In genomic region chr6:36117639-36118549, GRCh38 we compare ENCODE assay signal across 11 cellular contexts. TPM values are rescaled to one million over a fixed set of nuclear protein-coding genes. Genes with fewer than 3 reads are reported as not detected.
DNase-seq lines count a peak whose midpoint lies in the region; ATAC-seq and TF ChIP-seq lines count a peak whose summit lies in the region.
"Had no signal": no experiment of that assay in that cellular context is flagged by ENCODE, and none has a peak within 500 bp of the region (broad histone marks: within the 10 kb centered on the region; RNA-seq: fewer than 3 reads in every experiment).

No MANE protein-coding gene starts in this region.

- POLR2A ChIA-PET in activated B cell treated with CpG ODN at 0.5 μM for 24 hours (lab: Charles Lee), result interaction anchor here (1.2 to 1.3 kb wide), 2 partner anchors 10 to 79 kb away, joined by 3 read pairs; no protein-coding TSS in a partner anchor

- no peak for DNase-seq in activated naive CD4-positive, alpha-beta T cell treated with anti-CD3 and anti-CD28 coated beads, Interleukin-2, amount 10 ng/mL, durations not matched to agents 7 days and 5 days
- no peak for DNase-seq in activated naive CD4-positive, alpha-beta T cell treated with anti-CD3 and anti-CD28 coated beads, Interleukin-2, amount 50 U/mL, for 72 hours (ENCODE audit: low spot score in 2 of 2)
- DNase-seq in activated B cell treated with CpG ODN at 0.5 μM for 24 hours, result no peak
- no peak for DNase-seq in glutamatergic neuron
- no peak for DNase-seq in stimulated activated naive B cell treated with anti-CD40 and anti-IgM and Interleukin-4, amounts not matched to agents 10 μg/mL and 1 μg/mL and 100 μg/mL, for 72 hours
- no peak for DNase-seq in GM20000 (ENCODE audit: low spot score)
- DNase-seq: NCI-H1048, uterus had no signal

- H3K36me3 Mint-ChIP-seq in activated naive CD4-positive, alpha-beta T cell treated with anti-CD3 and anti-CD28 coated beads, Interleukin-2, amount 10 ng/mL, durations not matched to agents 7 days and 5 days, result peaks cover 50% of the 10 kb centered on the region
- peaks cover 0 to 19% of the 10 kb centered on the region in 2 donors for H3K36me3 Mint-ChIP-seq in activated naive CD4-positive, alpha-beta T cell treated with anti-CD3 and anti-CD28 coated beads, Interleukin-2, amount 50 U/mL, for 72 hours
- H3K36me3 Mint-ChIP-seq in activated B cell treated with CpG ODN at 0.5 μM for 24 hours (ENCODE audit: low read depth) (no peaks in the 10 kb centered on the region), glutamatergic neuron (ENCODE audit: unreplicated experiment) (no peaks in the 10 kb centered on the region)
- peaks cover 25 to 32% of the 10 kb centered on the region in 2 donors for H3K36me3 Mint-ChIP-seq in stimulated activated naive B cell treated with anti-CD40 and anti-IgM and Interleukin-4, amounts not matched to agents 10 μg/mL and 1 μg/mL and 100 μg/mL, for 72 hours

- intact Hi-C loops in activated B cell treated with CpG ODN at 0.5 μM for 24 hours (cut with micrococcal nuclease), result loop anchor here (2.0 kb wide), 1 partner anchor 13 kb away; the partner anchor contains the start of gene MAPK13

- H3K4me3 Mint-ChIP-seq in activated naive CD4-positive, alpha-beta T cell treated with anti-CD3 and anti-CD28 coated beads, Interleukin-2, amount 10 ng/mL, durations not matched to agents 7 days and 5 days, result peak overlapping the region; percentile 16
- H3K4me3 Mint-ChIP-seq in activated B cell treated with CpG ODN at 0.5 μM for 24 hours (peak overlapping the region; percentile 32), glutamatergic neuron (ENCODE audit: unreplicated experiment) (peak overlapping the region; percentile 48)
- H3K4me3 Mint-ChIP-seq in stimulated activated naive B cell treated with anti-CD40 and anti-IgM and Interleukin-4, amounts not matched to agents 10 μg/mL and 1 μg/mL and 100 μg/mL, for 72 hours, result no peak overlapping the region

- no peaks in the 10 kb centered on the region for H3K27me3 Mint-ChIP-seq in activated naive CD4-positive, alpha-beta T cell treated with anti-CD3 and anti-CD28 coated beads, Interleukin-2, amount 10 ng/mL, durations not matched to agents 7 days and 5 days
- H3K27me3 Mint-ChIP-seq in activated B cell treated with CpG ODN at 0.5 μM for 24 hours (no peaks in the 10 kb centered on the region), glutamatergic neuron (ENCODE audit: unreplicated experiment) (peaks cover under 1% of the 10 kb centered on the region)
- H3K27me3 Mint-ChIP-seq in stimulated activated naive B cell treated with anti-CD40 and anti-IgM and Interleukin-4, amounts not matched to agents 10 μg/mL and 1 μg/mL and 100 μg/mL, for 72 hours, result no peaks in the 10 kb centered on the region

- TF ChIP-seq CTCF in activated B cell treated with CpG ODN at 0.5 μM for 24 hours (IDR thresholded peaks at IDR 0.05) (no peak), glutamatergic neuron (IDR thresholded peaks at IDR 0.05; ENCODE audit: partially characterized antibody, unreplicated experiment) (no peak), GM20000 (IDR thresholded peaks at IDR 0.05; ENCODE audit: extremely low read depth, missing control alignments) (no peak)

- CTCF ChIA-PET in activated naive CD4-positive, alpha-beta T cell treated with anti-CD3 and anti-CD28 coated beads, Interleukin-2, amount 10 ng/mL, durations not matched to agents 7 days and 5 days (lab: Charles Lee), result interaction anchor here (0.6 kb wide), 1 partner anchor 23 kb away, joined by 3 read pairs; no protein-coding TSS in a partner anchor
- CTCF ChIA-PET in activated B cell treated with CpG ODN at 0.5 μM for 24 hours (lab: Charles Lee), result interaction anchor here (1.1 to 1.7 kb wide), 3 partner anchors 13 to 23 kb away, joined by 3 to 6 read pairs (median 4); no protein-coding TSS in a partner anchor

- H3K4me1 Mint-ChIP-seq in activated naive CD4-positive, alpha-beta T cell treated with anti-CD3 and anti-CD28 coated beads, Interleukin-2, amount 10 ng/mL, durations not matched to agents 7 days and 5 days, result peaks cover 98% of the 10 kb centered on the region
- H3K4me1 Mint-ChIP-seq in activated B cell treated with CpG ODN at 0.5 μM for 24 hours (peaks cover 98% of the 10 kb centered on the region), glutamatergic neuron (ENCODE audit: low read depth, unreplicated experiment) (peaks cover 15% of the 10 kb centered on the region)
- H3K4me1 Mint-ChIP-seq in stimulated activated naive B cell treated with anti-CD40 and anti-IgM and Interleukin-4, amounts not matched to agents 10 μg/mL and 1 μg/mL and 100 μg/mL, for 72 hours, result peaks cover 68 to 99% of the 10 kb centered on the region in 2 donors

- no peak for ATAC-seq in activated naive CD4-positive, alpha-beta T cell treated with anti-CD3 and anti-CD28 coated beads, Interleukin-2, amount 50 U/mL, for 72 hours
- ATAC-seq in activated B cell treated with CpG ODN at 0.5 μM for 24 hours (ENCODE audit: low read depth) (no peak), HG03139 (IDR thresholded peaks at IDR 0.05; ENCODE audit: unreplicated experiment) (no peak), HG02759 (IDR thresholded peaks at IDR 0.05; ENCODE audit: unreplicated experiment) (no peak)
- no peak for ATAC-seq in stimulated activated naive B cell treated with anti-CD40 and anti-IgM and Interleukin-4, amounts not matched to agents 10 μg/mL and 1 μg/mL and 100 μg/mL, for 72 hours (replicated peaks)
- ATAC-seq: PC-3 had no signal

- H3K27ac Mint-ChIP-seq in activated naive CD4-positive, alpha-beta T cell treated with anti-CD3 and anti-CD28 coated beads, Interleukin-2, amount 10 ng/mL, durations not matched to agents 7 days and 5 days, result peak overlapping the region; percentile 100
- peak overlapping the region in 1 of 2 donors; percentile 95 for H3K27ac Mint-ChIP-seq in activated naive CD4-positive, alpha-beta T cell treated with anti-CD3 and anti-CD28 coated beads, Interleukin-2, amount 50 U/mL, for 72 hours
- H3K27ac Mint-ChIP-seq in activated B cell treated with CpG ODN at 0.5 μM for 24 hours (peak overlapping the region; percentile 97), glutamatergic neuron (ENCODE audit: unreplicated experiment) (peak overlapping the region; percentile 67)
- peak overlapping the region; percentile 95 for H3K27ac Mint-ChIP-seq in stimulated activated naive B cell treated with anti-CD40 and anti-IgM and Interleukin-4, amounts not matched to agents 10 μg/mL and 1 μg/mL and 100 μg/mL, for 72 hours

- no peaks in the 10 kb centered on the region for H3K9me3 Mint-ChIP-seq in activated naive CD4-positive, alpha-beta T cell treated with anti-CD3 and anti-CD28 coated beads, Interleukin-2, amount 10 ng/mL, durations not matched to agents 7 days and 5 days
- no peaks in the 10 kb centered on the region for H3K9me3 Mint-ChIP-seq in activated naive CD4-positive, alpha-beta T cell treated with anti-CD3 and anti-CD28 coated beads, Interleukin-2, amount 50 U/mL, for 72 hours
- H3K9me3 Mint-ChIP-seq in activated B cell treated with CpG ODN at 0.5 μM for 24 hours (no peaks in the 10 kb centered on the region), glutamatergic neuron (ENCODE audit: unreplicated experiment) (no peaks in the 10 kb centered on the region)
- H3K9me3 Mint-ChIP-seq in stimulated activated naive B cell treated with anti-CD40 and anti-IgM and Interleukin-4, amounts not matched to agents 10 μg/mL and 1 μg/mL and 100 μg/mL, for 72 hours, result no peaks in the 10 kb centered on the region

RNA-seq across cellular contexts. Expression of gene MAPK13, which starts 12.4 kb away (rescaled TPM):
- total RNA-seq in activated naive CD4-positive, alpha-beta T cell treated with anti-CD3 and anti-CD28 coated beads, Interleukin-2, amount 50 U/mL, for 72 hours, result 10 to 100 TPM; 33.6 to 58.9 TPM
- total RNA-seq in activated B cell treated with CpG ODN at 0.5 μM for 24 hours (20.1 and 22.7 TPM in 2 replicates), glutamatergic neuron (ENCODE audit: unreplicated experiment) (4.2 TPM)

Comparison
In these comparisons a context has a peak if more than half of its experiments do, and no peak if none do; other contexts are left out.
1. H3K4me3 Mint-ChIP-seq: peak in activated naive CD4-positive, alpha-beta T cell treated with anti-CD3 and anti-CD28 coated beads, Interleukin-2, amount 10 ng/mL, durations not matched to agents 7 days and 5 days (single experiment), activated B cell treated with CpG ODN at 0.5 μM for 24 hours (single experiment) and glutamatergic neuron (single experiment); none in stimulated activated naive B cell treated with anti-CD40 and anti-IgM and Interleukin-4, amounts not matched to agents 10 μg/mL and 1 μg/mL and 100 μg/mL, for 72 hours (0 of 2).